Comparison of ENCODE assay signal across 25 cellular contexts in genomic region chrX:69262036-69262905, GRCh38.
DNase-seq lines count a peak whose midpoint lies in the region; ATAC-seq and TF ChIP-seq lines count a peak whose summit lies in the region.
"Had no signal": no experiment of that assay in that cellular context is flagged by ENCODE, and none has a peak within 500 bp of the region (broad histone marks: within the 10 kb centered on the region; RNA-seq: fewer than 3 reads in every experiment).

No MANE protein-coding gene starts in this region.

- H3K4me1 Mint-ChIP-seq in T-cell: no peaks in the 10 kb centered on the region

- H3K27me3 ChIP-seq in BLaER1 treated with 17β-estradiol and CSF1 and Interleukin-3, amounts not matched to agents 10 nM and 100 nM: peaks cover 74 to 97% (median 94%) of the 10 kb centered on the region in 11 experiments
- no peaks in the 10 kb centered on the region for H3K27me3 ChIP-seq in MG63
- H3K27me3 ChIP-seq in lower lobe of right lung (ENCODE audit: low read depth): no peaks in the 10 kb centered on the region
- H3K27me3 ChIP-seq: vagina had no signal

- peak overlapping the region in 8 of 11 experiments; percentile 17 to 44 (median 28); a peak in 12 of 22 replicates for H3K4me2 ChIP-seq in BLaER1 treated with 17β-estradiol and CSF1 and Interleukin-3, amounts not matched to agents 10 nM and 100 nM

- no peak overlapping the region; a peak in 1 of 22 replicates for H3K27ac ChIP-seq in BLaER1 treated with 17β-estradiol and CSF1 and Interleukin-3, amounts not matched to agents 10 nM and 100 nM
- no peak overlapping the region for H3K27ac ChIP-seq in lower lobe of right lung
- H3K27ac ChIP-seq: sigmoid colon, vagina had no signal

- peaks cover 12 to 36% of the 10 kb centered on the region in 2 donors for H3K27me3 Mint-ChIP-seq in T-cell

- no peak overlapping the region for H3K4me3 ChIP-seq in BLaER1 treated with 17β-estradiol and CSF1 and Interleukin-3, amounts not matched to agents 10 nM and 100 nM
- no peak overlapping the region for H3K4me3 ChIP-seq in MG63
- H3K4me3 ChIP-seq in lower lobe of right lung: no peak overlapping the region
- H3K4me3 ChIP-seq: K562, sigmoid colon, vagina had no signal

- no peaks in the 10 kb centered on the region for H3K9me3 ChIP-seq in BLaER1 treated with 17β-estradiol and CSF1 and Interleukin-3, amounts not matched to agents 10 nM and 100 nM (replicated peaks in 1 of 11)
- H3K9me3 ChIP-seq in MG63 (no peaks in the 10 kb centered on the region), lower lobe of right lung (no peaks in the 10 kb centered on the region)
- H3K9me3 ChIP-seq: sigmoid colon, vagina had no signal

- peak; percentile 6 for DNase-seq in MG63
- DNase-seq in fibroblast of gingiva (ENCODE audit: low read depth): peak; percentile 2
- DNase-seq in lower lobe of right lung: no peak
- DNase-seq in NCI-H1436 (lab: John Stamatoyannopoulos, UW): no peak
- DNase-seq in activated naive CD4-positive, alpha-beta T cell treated with anti-CD3 and anti-CD28 coated beads, Interleukin-2, amount 50 U/mL, for 16 hours: no peak
- no peak for DNase-seq in T-cell
- no peak for DNase-seq in NCI-H1092 (lab: John Stamatoyannopoulos, UW)
- DNase-seq: activated CD8-positive, alpha-beta T cell treated with anti-CD3 and anti-CD28 coated beads, Interleukin-2, amount 10 ng/mL, durations not matched to agents 7 days and 5 days; central memory CD4-positive, alpha-beta T cell; H9; hypothalamus; NCI-H1048; NCI-H2081; NCI-H524; occipital lobe; SHP77; sigmoid colon; stimulated activated CD4-positive, alpha-beta T cell treated with anti-CD3 and anti-CD28 coated beads, Interleukin-2, amount 100 ng/mL, for 24 hours had no signal

- POLR2A ChIA-PET in T-cell (lab: Charles Lee): no interaction called here

- CTCF ChIA-PET in T-cell (lab: Charles Lee): no interaction called here

- ATAC-seq in lower lobe of right lung (peak; percentile 61 to 64), T-cell (replicated peaks in 1 of 4) (no peak)
- ATAC-seq: activated CD8-positive, alpha-beta T cell treated with anti-CD3 and anti-CD28 coated beads, Interleukin-2, amount 10 ng/mL, durations not matched to agents 7 days and 5 days; esophagus mucosa; K562; WTC11 had no signal

- H3K4me3 Mint-ChIP-seq in T-cell: no peak overlapping the region
- H3K4me3 Mint-ChIP-seq: activated CD8-positive, alpha-beta T cell treated with anti-CD3 and anti-CD28 coated beads, Interleukin-2, amount 10 ng/mL, durations not matched to agents 7 days and 5 days; activated T-helper 1 cell treated with anti-CD3 and anti-CD28 coated beads, Interleukin-12 subunit alpha, Interleukin-12 subunit beta, Interleukin-2, Interleukin-4 antibody, amounts not matched to agents 30 ng/mL and 10 ng/mL and 1 ng/mL, durations not matched to agents 14 hours and 24 hours and 36 hours; T-helper 1 cell treated with Interleukin-12 subunit alpha and Interleukin-12 subunit beta and Interleukin-4 antibody, amounts not matched to agents 30 μg/mL and 1 μg/mL, for 36 hours had no signal

- H3K36me3 ChIP-seq in BLaER1 treated with 17β-estradiol and CSF1 and Interleukin-3, amounts not matched to agents 10 nM and 100 nM: no peaks in the 10 kb centered on the region
- no peaks in the 10 kb centered on the region for H3K36me3 ChIP-seq in MG63
- no peaks in the 10 kb centered on the region for H3K36me3 ChIP-seq in lower lobe of right lung
- H3K36me3 ChIP-seq: sigmoid colon, vagina had no signal

- peaks cover 0 to 10% (median 0%) of the 10 kb centered on the region in 11 experiments; a peak in 3 of 22 replicates for H4K20me1 ChIP-seq in BLaER1 treated with 17β-estradiol and CSF1 and Interleukin-3, amounts not matched to agents 10 nM and 100 nM

- no peak for TF ChIP-seq CTCF in lower lobe of right lung (IDR thresholded peaks at IDR 0.05)

- H3K4me1 ChIP-seq in BLaER1 treated with 17β-estradiol and CSF1 and Interleukin-3, amounts not matched to agents 10 nM and 100 nM: peaks cover 0 to 20% (median 12%) of the 10 kb centered on the region in 10 experiments; a peak in 12 of 20 replicates
- H3K4me1 ChIP-seq in lower lobe of right lung: no peaks in the 10 kb centered on the region
- H3K4me1 ChIP-seq: vagina had no signal

- H3K9me3 Mint-ChIP-seq in T-cell: no peaks in the 10 kb centered on the region
- H3K9me3 Mint-ChIP-seq: activated T-helper 1 cell treated with anti-CD3 and anti-CD28 coated beads, Interleukin-12 subunit alpha, Interleukin-12 subunit beta, Interleukin-2, Interleukin-4 antibody, amounts not matched to agents 30 ng/mL and 10 ng/mL and 1 ng/mL, durations not matched to agents 14 hours and 24 hours and 36 hours; T-helper 1 cell treated with Interleukin-12 subunit alpha and Interleukin-12 subunit beta and Interleukin-4 antibody, amounts not matched to agents 30 μg/mL and 1 μg/mL, for 36 hours; WTC11 had no signal

- no peaks in the 10 kb centered on the region for H3K36me3 Mint-ChIP-seq in T-cell
- H3K36me3 Mint-ChIP-seq: WTC11 had no signal

- no peak overlapping the region for H3K27ac Mint-ChIP-seq in T-cell
- H3K27ac Mint-ChIP-seq: activated CD8-positive, alpha-beta T cell treated with anti-CD3 and anti-CD28 coated beads, Interleukin-2, amount 10 ng/mL, durations not matched to agents 7 days and 5 days; activated T-helper 1 cell treated with anti-CD3 and anti-CD28 coated beads, Interleukin-12 subunit alpha, Interleukin-12 subunit beta, Interleukin-2, Interleukin-4 antibody, amounts not matched to agents 30 ng/mL and 10 ng/mL and 1 ng/mL, durations not matched to agents 14 hours and 24 hours and 36 hours; T-helper 1 cell treated with Interleukin-12 subunit alpha and Interleukin-12 subunit beta and Interleukin-4 antibody, amounts not matched to agents 30 μg/mL and 1 μg/mL, for 36 hours; WTC11 had no signal

- intact Hi-C loops in lower lobe of right lung (cut with DNase I): no loop called here

- no peak overlapping the region; a peak in 1 of 22 replicates for H3K9ac ChIP-seq in BLaER1 treated with 17β-estradiol and CSF1 and Interleukin-3, amounts not matched to agents 10 nM and 100 nM

Comparison
In these comparisons a context has a peak if more than half of its experiments do, and no peak if none do; other contexts are left out.
1. DNase-seq: peak in MG63 (single experiment) and fibroblast of gingiva (single experiment); none in lower lobe of right lung (single experiment), NCI-H1436 (single experiment), activated naive CD4-positive, alpha-beta T cell treated with anti-CD3 and anti-CD28 coated beads, Interleukin-2, amount 50 U/mL, for 16 hours (single experiment), T-cell (0 of 34) and NCI-H1092 (single experiment).
2. ATAC-seq: peak in lower lobe of right lung (2 of 2); none in T-cell (0 of 4).